Comparison of ENCODE assay signal across 31 cellular contexts in genomic region chr19:32539240-32539916, GRCh38.
"Had no signal": no experiment of that assay in that cellular context is flagged by ENCODE, and none has a peak within 500 bp of the region (broad histone marks: within the 10 kb centered on the region; RNA-seq: fewer than 3 reads in every experiment).

No MANE protein-coding gene starts in this region.

- H3K4me2 ChIP-seq: KMS-11 had no signal

- H3K27ac ChIP-seq: KMS-11, SJCRH30, SK-N-MC, VCaP had no signal

- FAIRE-seq: bronchial epithelial cell had no signal

- H3K27me3 ChIP-seq: SJCRH30 had no signal

- DNase-seq: activated B cell treated with CpG ODN at 0.5 μM for 24 hours; activated CD4-positive, alpha-beta memory T cell treated with anti-CD3 and anti-CD28 coated beads for 36 hours; activated CD4-positive, alpha-beta T cell treated with anti-CD3 and anti-CD28 coated beads for 4 hours; activated CD4-positive, alpha-beta T cell treated with anti-CD3 and anti-CD28 coated beads, Interleukin-2, amount 50 U/mL, for 1 hour; activated CD4-positive, CD25-positive, alpha-beta regulatory T cell treated with anti-CD3 and anti-CD28 coated beads, Interleukin-2, amount 50 U/mL, for 72 hours; activated CD8-positive, alpha-beta memory T cell treated with anti-CD3 and anti-CD28 coated beads, Interleukin-2, amount 50 U/mL, for 4 hours; activated gamma-delta T cell treated with Interleukin-2 at 50 U/mL for 16 hours; activated naive CD4-positive, alpha-beta T cell treated with anti-CD3 and anti-CD28 coated beads for 36 hours; activated naive CD8-positive, alpha-beta T cell treated with anti-CD3 and anti-CD28 coated beads, Interleukin-2, amount 50 U/mL, for 24 hours; activated T-cell treated with anti-CD3 and anti-CD28 coated beads for 4 hours; activated T-cell treated with anti-CD3 and anti-CD28 coated beads, Interleukin-2, amount 50 U/mL, for 4 hours; anterior cingulate cortex; caudate nucleus; cerebellar nuclear complex; NCI-H1105; NCI-H1417 treated with DMSO at 0.1 percent for 48 hours; NCI-H187 treated with DMSO at 0.1 percent for 48 hours; NCI-H2081; NCI-H226; NCI-H524 treated with DMSO at 0.1 percent for 48 hours; SHP77; SJCRH30; SW 1271; T-helper 1 cell; T-helper 2 cell; T-helper 9 cell had no signal

- H3K36me3 ChIP-seq: SJCRH30 had no signal

- H3K9ac ChIP-seq: KMS-11 had no signal

- H3K4me3 ChIP-seq: SJCRH30, SK-N-MC had no signal

- ATAC-seq: activated naive CD8-positive, alpha-beta T cell treated with anti-CD3 and anti-CD28 coated beads, Interleukin-2, amount 50 U/mL, for 24 hours; activated T-cell treated with anti-CD3 and anti-CD28 coated beads, Interleukin-2, amount 50 U/mL, for 4 hours; Panc1 had no signal
